Comparison of ENCODE assay signal across 1 cellular context in the genomic region with DNA sequence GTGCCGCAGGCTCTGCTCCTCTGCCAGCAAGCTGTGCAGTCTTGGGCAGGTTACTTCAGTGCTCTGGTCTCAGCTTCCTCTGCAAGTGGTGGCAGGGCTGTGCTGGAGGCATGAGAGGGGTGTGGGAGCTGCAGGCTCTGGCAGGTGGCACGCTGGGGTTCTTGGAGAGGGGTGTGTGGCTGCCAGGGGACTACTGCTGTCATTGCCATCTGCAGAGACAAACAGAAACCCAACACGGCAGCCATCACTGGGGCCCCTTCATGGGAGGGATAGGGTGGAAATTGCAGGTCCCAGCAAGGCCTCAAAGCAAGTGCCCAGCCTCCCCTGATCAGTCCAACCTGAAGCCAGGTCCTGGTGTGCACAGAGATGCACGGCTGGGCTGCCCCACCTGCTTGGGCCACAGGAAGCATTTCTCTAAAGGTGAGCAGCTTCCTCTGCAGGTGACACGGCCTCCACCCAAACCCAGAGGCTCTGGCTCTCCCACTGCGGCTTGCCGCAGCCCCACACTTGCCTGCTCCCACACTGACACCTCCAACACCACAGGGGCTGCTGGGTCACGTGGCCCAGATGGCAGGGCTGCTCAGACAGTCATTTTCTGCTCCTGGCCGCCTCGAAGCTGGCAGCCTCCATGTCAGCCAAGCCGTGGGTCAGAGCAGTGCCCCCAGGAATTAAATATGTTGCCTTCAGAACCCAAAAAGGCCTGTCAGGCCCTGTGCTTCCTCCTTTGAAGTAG.
TF ChIP-seq lines count a peak whose summit lies in the region.

No MANE protein-coding gene starts in this region.

TF ChIP-seq in WTC11, 78 proteins besides CTCF, POLR2A, EP300 and RAD21 (continued from another document):
- TF ChIP-seq, protein P1, sequence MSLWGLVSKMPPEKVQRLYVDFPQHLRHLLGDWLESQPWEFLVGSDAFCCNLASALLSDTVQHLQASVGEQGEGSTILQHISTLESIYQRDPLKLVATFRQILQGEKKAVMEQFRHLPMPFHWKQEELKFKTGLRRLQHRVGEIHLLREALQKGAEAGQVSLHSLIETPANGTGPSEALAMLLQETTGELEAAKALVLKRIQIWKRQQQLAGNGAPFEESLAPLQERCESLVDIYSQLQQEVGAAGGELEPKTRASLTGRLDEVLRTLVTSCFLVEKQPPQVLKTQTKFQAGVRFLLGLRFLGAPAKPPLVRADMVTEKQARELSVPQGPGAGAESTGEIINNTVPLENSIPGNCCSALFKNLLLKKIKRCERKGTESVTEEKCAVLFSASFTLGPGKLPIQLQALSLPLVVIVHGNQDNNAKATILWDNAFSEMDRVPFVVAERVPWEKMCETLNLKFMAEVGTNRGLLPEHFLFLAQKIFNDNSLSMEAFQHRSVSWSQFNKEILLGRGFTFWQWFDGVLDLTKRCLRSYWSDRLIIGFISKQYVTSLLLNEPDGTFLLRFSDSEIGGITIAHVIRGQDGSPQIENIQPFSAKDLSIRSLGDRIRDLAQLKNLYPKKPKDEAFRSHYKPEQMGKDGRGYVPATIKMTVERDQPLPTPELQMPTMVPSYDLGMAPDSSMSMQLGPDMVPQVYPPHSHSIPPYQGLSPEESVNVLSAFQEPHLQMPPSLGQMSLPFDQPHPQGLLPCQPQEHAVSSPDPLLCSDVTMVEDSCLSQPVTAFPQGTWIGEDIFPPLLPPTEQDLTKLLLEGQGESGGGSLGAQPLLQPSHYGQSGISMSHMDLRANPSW (CRISPR knock-in tag; conservative IDR thresholded peaks at IDR 0.05; ENCODE audit: low read depth) = no peak
- TF ChIP-seq, protein P2, sequence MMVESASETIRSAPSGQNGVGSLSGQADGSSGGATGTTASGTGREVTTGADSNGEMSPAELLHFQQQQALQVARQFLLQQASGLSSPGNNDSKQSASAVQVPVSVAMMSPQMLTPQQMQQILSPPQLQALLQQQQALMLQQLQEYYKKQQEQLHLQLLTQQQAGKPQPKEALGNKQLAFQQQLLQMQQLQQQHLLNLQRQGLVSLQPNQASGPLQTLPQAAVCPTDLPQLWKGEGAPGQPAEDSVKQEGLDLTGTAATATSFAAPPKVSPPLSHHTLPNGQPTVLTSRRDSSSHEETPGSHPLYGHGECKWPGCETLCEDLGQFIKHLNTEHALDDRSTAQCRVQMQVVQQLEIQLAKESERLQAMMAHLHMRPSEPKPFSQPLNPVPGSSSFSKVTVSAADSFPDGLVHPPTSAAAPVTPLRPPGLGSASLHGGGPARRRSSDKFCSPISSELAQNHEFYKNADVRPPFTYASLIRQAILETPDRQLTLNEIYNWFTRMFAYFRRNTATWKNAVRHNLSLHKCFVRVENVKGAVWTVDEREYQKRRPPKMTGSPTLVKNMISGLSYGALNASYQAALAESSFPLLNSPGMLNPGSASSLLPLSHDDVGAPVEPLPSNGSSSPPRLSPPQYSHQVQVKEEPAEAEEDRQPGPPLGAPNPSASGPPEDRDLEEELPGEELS (CRISPR knock-in tag; IDR thresholded peaks at IDR 0.05) = no peak
- TF ChIP-seq, protein P3, sequence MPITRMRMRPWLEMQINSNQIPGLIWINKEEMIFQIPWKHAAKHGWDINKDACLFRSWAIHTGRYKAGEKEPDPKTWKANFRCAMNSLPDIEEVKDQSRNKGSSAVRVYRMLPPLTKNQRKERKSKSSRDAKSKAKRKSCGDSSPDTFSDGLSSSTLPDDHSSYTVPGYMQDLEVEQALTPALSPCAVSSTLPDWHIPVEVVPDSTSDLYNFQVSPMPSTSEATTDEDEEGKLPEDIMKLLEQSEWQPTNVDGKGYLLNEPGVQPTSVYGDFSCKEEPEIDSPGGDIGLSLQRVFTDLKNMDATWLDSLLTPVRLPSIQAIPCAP (CRISPR knock-in tag; IDR thresholded peaks at IDR 0.05) = no peak
- TF ChIP-seq FOXK1 (CRISPR knock-in tag; IDR thresholded peaks at IDR 0.05) (no peak), ZNF423 (CRISPR knock-in tag; IDR thresholded peaks at IDR 0.05) (no peak), SMAD4 (CRISPR knock-in tag; IDR thresholded peaks at IDR 0.05) (no peak), HMGA2 (CRISPR knock-in tag; IDR thresholded peaks at IDR 0.05) (no peak), ELF4 (CRISPR knock-in tag; IDR thresholded peaks at IDR 0.05; ENCODE audit: low read depth) (no peak), NR2C2 (CRISPR knock-in tag; IDR thresholded peaks at IDR 0.05) (no peak), NFYB (CRISPR knock-in tag; conservative IDR thresholded peaks at IDR 0.05; ENCODE audit: low read depth) (no peak), JUN (CRISPR knock-in tag; IDR thresholded peaks at IDR 0.05) (no peak)
- TF ChIP-seq, protein P4, sequence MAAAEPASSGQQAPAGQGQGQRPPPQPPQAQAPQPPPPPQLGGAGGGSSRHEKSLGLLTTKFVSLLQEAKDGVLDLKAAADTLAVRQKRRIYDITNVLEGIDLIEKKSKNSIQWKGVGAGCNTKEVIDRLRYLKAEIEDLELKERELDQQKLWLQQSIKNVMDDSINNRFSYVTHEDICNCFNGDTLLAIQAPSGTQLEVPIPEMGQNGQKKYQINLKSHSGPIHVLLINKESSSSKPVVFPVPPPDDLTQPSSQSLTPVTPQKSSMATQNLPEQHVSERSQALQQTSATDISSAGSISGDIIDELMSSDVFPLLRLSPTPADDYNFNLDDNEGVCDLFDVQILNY (CRISPR knock-in tag; IDR thresholded peaks at IDR 0.05) = no peak
- TF ChIP-seq, protein P5, sequence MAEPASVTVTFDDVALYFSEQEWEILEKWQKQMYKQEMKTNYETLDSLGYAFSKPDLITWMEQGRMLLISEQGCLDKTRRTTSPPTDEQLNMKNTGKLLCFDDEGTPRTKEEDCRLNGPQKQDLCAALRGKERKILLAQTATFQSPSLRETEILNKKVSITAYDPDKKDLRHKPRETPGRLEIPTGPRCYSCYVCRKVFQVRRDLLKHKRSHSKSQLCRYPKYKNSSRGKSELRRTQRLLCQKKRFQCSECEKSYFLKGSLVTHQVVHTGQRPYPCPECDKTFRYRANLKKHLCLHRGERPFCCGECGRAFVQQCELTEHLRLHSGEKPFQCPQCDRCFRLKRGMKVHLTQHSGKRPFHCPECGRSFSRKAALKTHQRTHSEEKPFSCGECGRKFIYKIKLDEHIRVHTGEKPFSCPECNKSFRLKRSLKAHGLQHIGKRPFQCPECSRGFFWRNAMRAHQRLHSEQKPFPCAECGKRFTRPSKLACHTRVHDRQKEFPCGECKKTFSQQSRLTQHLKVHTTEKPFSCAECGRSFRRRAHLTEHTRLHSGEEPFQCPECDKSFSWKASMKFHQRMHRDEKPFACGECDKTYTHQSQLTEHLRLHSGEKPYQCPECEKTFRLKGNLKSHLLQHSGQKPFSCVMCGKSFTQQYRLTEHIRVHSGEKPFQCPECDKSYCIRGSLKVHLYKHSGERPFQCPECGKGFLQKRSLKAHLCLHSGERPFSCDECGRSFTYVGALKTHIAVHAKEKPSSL (CRISPR knock-in tag; conservative IDR thresholded peaks at IDR 0.05) = no peak
- TF ChIP-seq, protein P6, sequence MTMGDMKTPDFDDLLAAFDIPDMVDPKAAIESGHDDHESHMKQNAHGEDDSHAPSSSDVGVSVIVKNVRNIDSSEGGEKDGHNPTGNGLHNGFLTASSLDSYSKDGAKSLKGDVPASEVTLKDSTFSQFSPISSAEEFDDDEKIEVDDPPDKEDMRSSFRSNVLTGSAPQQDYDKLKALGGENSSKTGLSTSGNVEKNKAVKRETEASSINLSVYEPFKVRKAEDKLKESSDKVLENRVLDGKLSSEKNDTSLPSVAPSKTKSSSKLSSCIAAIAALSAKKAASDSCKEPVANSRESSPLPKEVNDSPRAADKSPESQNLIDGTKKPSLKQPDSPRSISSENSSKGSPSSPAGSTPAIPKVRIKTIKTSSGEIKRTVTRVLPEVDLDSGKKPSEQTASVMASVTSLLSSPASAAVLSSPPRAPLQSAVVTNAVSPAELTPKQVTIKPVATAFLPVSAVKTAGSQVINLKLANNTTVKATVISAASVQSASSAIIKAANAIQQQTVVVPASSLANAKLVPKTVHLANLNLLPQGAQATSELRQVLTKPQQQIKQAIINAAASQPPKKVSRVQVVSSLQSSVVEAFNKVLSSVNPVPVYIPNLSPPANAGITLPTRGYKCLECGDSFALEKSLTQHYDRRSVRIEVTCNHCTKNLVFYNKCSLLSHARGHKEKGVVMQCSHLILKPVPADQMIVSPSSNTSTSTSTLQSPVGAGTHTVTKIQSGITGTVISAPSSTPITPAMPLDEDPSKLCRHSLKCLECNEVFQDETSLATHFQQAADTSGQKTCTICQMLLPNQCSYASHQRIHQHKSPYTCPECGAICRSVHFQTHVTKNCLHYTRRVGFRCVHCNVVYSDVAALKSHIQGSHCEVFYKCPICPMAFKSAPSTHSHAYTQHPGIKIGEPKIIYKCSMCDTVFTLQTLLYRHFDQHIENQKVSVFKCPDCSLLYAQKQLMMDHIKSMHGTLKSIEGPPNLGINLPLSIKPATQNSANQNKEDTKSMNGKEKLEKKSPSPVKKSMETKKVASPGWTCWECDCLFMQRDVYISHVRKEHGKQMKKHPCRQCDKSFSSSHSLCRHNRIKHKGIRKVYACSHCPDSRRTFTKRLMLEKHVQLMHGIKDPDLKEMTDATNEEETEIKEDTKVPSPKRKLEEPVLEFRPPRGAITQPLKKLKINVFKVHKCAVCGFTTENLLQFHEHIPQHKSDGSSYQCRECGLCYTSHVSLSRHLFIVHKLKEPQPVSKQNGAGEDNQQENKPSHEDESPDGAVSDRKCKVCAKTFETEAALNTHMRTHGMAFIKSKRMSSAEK (CRISPR knock-in tag; IDR thresholded peaks at IDR 0.05; ENCODE audit: borderline replicate concordance) = no peak
